In genomic region chr9:137305788-137306545, GRCh38 we compare ENCODE assay signal across 12 cellular contexts. TPM values are rescaled to one million over a fixed set of nuclear protein-coding genes. Genes with fewer than 3 reads are reported as not detected.
A peak's percentile ranks its signal among the peaks of the same experiment; 100 is the strongest.
DNase-seq lines count a peak whose midpoint lies in the region; ATAC-seq, FAIRE-seq and TF ChIP-seq lines count a peak whose summit lies in the region.
"Had no signal": no experiment of that assay in that cellular context is flagged by ENCODE, and none has a peak within 500 bp of the region (broad histone marks: within the 10 kb centered on the region; RNA-seq: fewer than 3 reads in every experiment).

No MANE protein-coding gene starts in this region.

- H3K9me2 ChIP-seq in PC-3 (replicated peaks; ENCODE audit: low read length), result no peaks in the 10 kb centered on the region

- CTCF ChIA-PET in CD4-positive, alpha-beta T cell (lab: Charles Lee), result no interaction called here
- CTCF ChIA-PET in RWPE1 (lab: Yijun Ruan, JAX) (interaction anchor here (1.0 kb wide), 1 partner anchor 140 kb away, joined by 4 read pairs; no protein-coding TSS in a partner anchor), PC-3 (lab: Charles Lee) (no interaction called here)

- no peak for FAIRE-seq in pancreas (lab: Jason Lieb, UNC)

- H3K79me2 ChIP-seq in PC-3 (ENCODE audit: low read length), result peaks cover 1% of the 10 kb centered on the region; the same call in 1 of the 2 replicates

- POLR2A ChIA-PET in CD4-positive, alpha-beta T cell (lab: Charles Lee), result no interaction called here
- POLR2A ChIA-PET in RWPE1 (lab: Yijun Ruan, JAX; ENCODE audit: low non-redundant PET) (no interaction called here), PC-3 (lab: Charles Lee; ENCODE audit: unreplicated experiment) (interaction anchor here (0.6 kb wide), 1 partner anchor 103 kb away, joined by 3 read pairs; no protein-coding TSS in a partner anchor)

- H3K27me3 Mint-ChIP-seq in CD4-positive, alpha-beta T cell, result no peaks in the 10 kb centered on the region

- H3K36me3 Mint-ChIP-seq in CD4-positive, alpha-beta T cell (ENCODE audit: low read depth), result no peaks in the 10 kb centered on the region

- no peaks in the 10 kb centered on the region for H3K9me3 ChIP-seq in CD4-positive, alpha-beta T cell (ENCODE audit: control insufficient read depth, low read length)
- H3K9me3 ChIP-seq in esophagus (ENCODE audit: control insufficient read depth in 2 of 2, insufficient read depth in 1 of 2, low read depth in 1 of 2, low read length in 1 of 2) (no peaks in the 10 kb centered on the region), pancreas (no peaks in the 10 kb centered on the region), PC-3 (ENCODE audit: low read length) (no peaks in the 10 kb centered on the region)

- H3K4me2 ChIP-seq in PC-3 (ENCODE audit: low read length), result no peak overlapping the region

- DNase-seq in CD4-positive, alpha-beta T cell, result no peak
- DNase-seq in RWPE1 (ENCODE audit: low spot score) (no peak), pancreas (peak in 5 of 6 donors; percentile 58 to 86 (median 70)), Ammon's horn (ENCODE audit: low spot score) (no peak), PC-3 (no peak)
- DNase-seq in stimulated activated CD4-positive, alpha-beta T cell treated with anti-CD3 and anti-CD28 coated beads, Interleukin-1b, Interleukin-23, amount 100 ng/mL, for 48 hours, result no peak
- DNase-seq: cerebellar nuclear complex, HCEC 1CT, NCI-H1694 had no signal

- H3K4me3 ChIP-seq in esophagus (ENCODE audit: low read depth in 1 of 2, low read length in 2 of 2), result peak overlapping the region in 1 of 2 donors; percentile 21
- H3K4me3 ChIP-seq in pancreas, result peak overlapping the region; percentile 42 to 62 (median 56)
- no peak overlapping the region for H3K4me3 ChIP-seq in PC-3 (ENCODE audit: low read length)

- 26 to 27% methylated on average over 20 to 22 of the region's 22 CpGs for WGBS in esophagus, 2 donors
- WGBS in pancreas, 2 donors, result 8 to 9% methylated on average over 21 to 22 of the region's 22 CpGs

- H3K4me1 Mint-ChIP-seq in CD4-positive, alpha-beta T cell (ENCODE audit: low read depth), result peaks cover 6% of the 10 kb centered on the region

- no peak for ATAC-seq in CD4-positive, alpha-beta T cell (ENCODE audit: poor library complexity)
- ATAC-seq in pancreas, result peak in 3 of 4 donors; percentile 0 to 5 (median 4)
- ATAC-seq in GM19023 (IDR thresholded peaks at IDR 0.05; ENCODE audit: unreplicated experiment), result no peak
- ATAC-seq in PC-3, result no peak

- H3K36me3 ChIP-seq in esophagus (ENCODE audit: control insufficient read depth in 2 of 2, insufficient read depth in 2 of 2, low read length in 1 of 2), result no peaks in the 10 kb centered on the region
- H3K36me3 ChIP-seq in pancreas, result no peaks in the 10 kb centered on the region
- no peaks in the 10 kb centered on the region for H3K36me3 ChIP-seq in PC-3 (ENCODE audit: low read depth, low read length)

- H3K4me3 Mint-ChIP-seq in CD4-positive, alpha-beta T cell, result peak overlapping the region; percentile 71

- H3K9me3 Mint-ChIP-seq in CD4-positive, alpha-beta T cell, result no peaks in the 10 kb centered on the region

- peaks cover 10 to 53% of the 10 kb centered on the region in 2 donors for H3K4me1 ChIP-seq in esophagus (ENCODE audit: control insufficient read depth in 2 of 2, insufficient read depth in 2 of 2, low read length in 1 of 2)
- peaks cover 54 to 60% (median 57%) of the 10 kb centered on the region in 3 donors for H3K4me1 ChIP-seq in pancreas
- peaks cover 16% of the 10 kb centered on the region for H3K4me1 ChIP-seq in PC-3 (ENCODE audit: insufficient read depth, low read length)

- TF ChIP-seq CTCF in CD4-positive, alpha-beta T cell (IDR thresholded peaks at IDR 0.05), result no peak
- TF ChIP-seq CTCF in RWPE1 (conservative IDR thresholded peaks at IDR 0.05; ENCODE audit: low read depth) (no peak), pancreas (IDR thresholded peaks at IDR 0.05) (no peak), PC-3 (conservative IDR thresholded peaks at IDR 0.05; ENCODE audit: low read depth, low read length) (no peak)

- H2AFZ ChIP-seq in PC-3 (ENCODE audit: low read length), result no peak overlapping the region

- H3F3A ChIP-seq in PC-3 (ENCODE audit: low read length, unreplicated experiment), result no peaks in the 10 kb centered on the region

- no peak overlapping the region for H3K27ac ChIP-seq in CD4-positive, alpha-beta T cell (ENCODE audit: low read depth, low read length)
- H3K27ac ChIP-seq in RWPE1, result peak overlapping the region; percentile 92
- peak overlapping the region; percentile 86 to 91 for H3K27ac ChIP-seq in esophagus (ENCODE audit: low read depth in 2 of 2, low read length in 1 of 2)
- peak overlapping the region; percentile 91 to 95 (median 94) for H3K27ac ChIP-seq in pancreas
- no peak overlapping the region for H3K27ac ChIP-seq in PC-3 (ENCODE audit: low read length)
- H3K27ac ChIP-seq: HL-60 had no signal

- H3K27me3 ChIP-seq in CD4-positive, alpha-beta T cell (ENCODE audit: control insufficient read depth, insufficient read depth, low read length), result peaks cover under 1% of the 10 kb centered on the region
- H3K27me3 ChIP-seq in esophagus (ENCODE audit: control insufficient read depth in 1 of 2, insufficient read depth in 2 of 2, low read length in 2 of 2), result no peaks in the 10 kb centered on the region
- H3K27me3 ChIP-seq in pancreas, result no peaks in the 10 kb centered on the region
- H3K27me3 ChIP-seq in PC-3 (ENCODE audit: low read length), result no peaks in the 10 kb centered on the region

- BruUV-seq in PC-3 (replicated peaks; lab: Mats Ljungman, UMichigan), result no TSS peak

- intact Hi-C loops in CD4-positive, alpha-beta T cell (cut with DNase I, micrococcal nuclease), result no loop called here
- intact Hi-C loops in pancreas (cut with DNase I), result no loop called here
- intact Hi-C loops in PC-3 (cut with micrococcal nuclease), result no loop called here

- H4K20me1 ChIP-seq in PC-3 (ENCODE audit: low read length), result no peaks in the 10 kb centered on the region

- no peak overlapping the region for H3K27ac Mint-ChIP-seq in CD4-positive, alpha-beta T cell

- H3K9ac ChIP-seq in PC-3 (ENCODE audit: low read length), result no peak overlapping the region

RNA-seq across cellular contexts. Expression of gene NRARP, which starts 3.9 kb away (rescaled TPM):
- total RNA-seq in CD4-positive, alpha-beta T cell, result 1 to 10 TPM in 1 of 2 experiments, under 1 TPM in 1; 0.96 to 1.4 TPM
- polyA plus RNA-seq in esophagus, result 1 to 10 TPM; 1.6 to 7.8 TPM
- total RNA-seq in pancreas, result 10 to 100 TPM in 4 of 6 donors, 1 to 10 TPM in 2; 7.5 to 23.4 (median 13.6) TPM
- 1 to 10 TPM; 1.3 to 2.7 TPM for polyA plus RNA-seq in pancreas
- 35.5 and 36.8 TPM in 2 replicates for total RNA-seq in PC-3 (2014; rRNA removed)

RNA-seq across cellular contexts. Expression of gene TOR4A, which starts 28.4 kb away (rescaled TPM):
- total RNA-seq in CD4-positive, alpha-beta T cell, result under 1 TPM; 0.67 to 0.80 TPM
- polyA plus RNA-seq in esophagus (1 to 10 TPM; 1.5 to 4.3 TPM), pancreas (1 to 10 TPM; 1.4 to 3.0 TPM)
- total RNA-seq in pancreas (1 to 10 TPM; 2.5 to 6.8 (median 4.3) TPM), PC-3 (2014; rRNA removed) (28.9 and 32.7 TPM in 2 replicates)

RNA-seq across cellular contexts. Expression of gene NELFB, which starts 50.8 kb away (rescaled TPM):
- total RNA-seq in CD4-positive, alpha-beta T cell, result 10 to 100 TPM; 20.7 to 21.2 TPM
- polyA plus RNA-seq in esophagus (10 to 100 TPM; 31.7 to 34.7 TPM), pancreas (10 to 100 TPM; 28.7 to 34.2 TPM)
- total RNA-seq in pancreas (10 to 100 TPM; 22.3 to 34.0 (median 29.0) TPM), PC-3 (2014; rRNA removed) (50.7 and 69.5 TPM in 2 replicates)

RNA-seq across cellular contexts. Expression of gene STPG3, which starts 54.9 kb away (rescaled TPM):
- not detected for total RNA-seq in CD4-positive, alpha-beta T cell
- polyA plus RNA-seq in esophagus (not detected), pancreas (under 1 TPM in 1 of 2 donors, not detected in 1; 0.23 TPM)
- total RNA-seq in pancreas (not detected), PC-3 (2014; rRNA removed) (not detected in 2 replicates)

Comparison
In these comparisons a context has a peak if more than half of its experiments do, and no peak if none do; other contexts are left out.
1. ATAC-seq: peak in pancreas (3 of 4); none in CD4-positive, alpha-beta T cell (single experiment), GM19023 (single experiment) and PC-3 (single experiment).
2. DNase-seq: peak in pancreas (5 of 6); none in CD4-positive, alpha-beta T cell (0 of 10), RWPE1 (single experiment), stimulated activated CD4-positive, alpha-beta T cell treated with anti-CD3 and anti-CD28 coated beads, Interleukin-1b, Interleukin-23, amount 100 ng/mL, for 48 hours (single experiment), Ammon's horn (single experiment) and PC-3 (single experiment).
3. H3K27ac ChIP-seq: peak in RWPE1 (single experiment), esophagus (2 of 2) and pancreas (4 of 4); none in CD4-positive, alpha-beta T cell (single experiment) and PC-3 (single experiment).